8 cellular contexts compared by ENCODE assay signal in genomic region chr2:235577404-235578330, GRCh38.
DNase-seq lines count a peak whose midpoint lies in the region; TF ChIP-seq lines count a peak whose summit lies in the region.
"Had no signal": no experiment of that assay in that cellular context is flagged by ENCODE, and none has a peak within 500 bp of the region (broad histone marks: within the 10 kb centered on the region; RNA-seq: fewer than 3 reads in every experiment).

No MANE protein-coding gene starts in this region.

- no peak for TF ChIP-seq CTCF in endodermal cell (conservative IDR thresholded peaks at IDR 0.05)

- peaks cover 3% of the 10 kb centered on the region for H3K36me3 Mint-ChIP-seq in endodermal cell (ENCODE audit: low read depth)
- no peaks in the 10 kb centered on the region for H3K36me3 Mint-ChIP-seq in activated T-helper 1 cell treated with anti-CD3 and anti-CD28 coated beads, Interleukin-12 subunit alpha, Interleukin-12 subunit beta, Interleukin-2, Interleukin-4 antibody, amounts not matched to agents 30 ng/mL and 10 ng/mL and 1 ng/mL, durations not matched to agents 14 hours and 24 hours and 36 hours (ENCODE audit: low read depth)

- intact Hi-C loops in activated T-helper 1 cell treated with anti-CD3 and anti-CD28 coated beads, Interleukin-12 subunit alpha, Interleukin-12 subunit beta, Interleukin-2, Interleukin-4 antibody, amounts not matched to agents 30 ng/mL and 10 ng/mL and 1 ng/mL, durations not matched to agents 14 hours and 24 hours and 36 hours (cut with micrococcal nuclease): no loop called here

- 78 to 84% methylated on average over 25 to 28 of the region's 28 CpGs for WGBS in endodermal cell (ENCODE audit: insufficient coverage in 1 of 2, insufficient read length in 1 of 2), 2 experiments
- 71 to 80% methylated on average over 24 to 25 of the region's 28 CpGs for WGBS in mesodermal cell (ENCODE audit: insufficient coverage in 2 of 2), 2 experiments

- H3K4me3 Mint-ChIP-seq in endodermal cell: no peak overlapping the region
- no peak overlapping the region for H3K4me3 Mint-ChIP-seq in activated T-helper 1 cell treated with anti-CD3 and anti-CD28 coated beads, Interleukin-12 subunit alpha, Interleukin-12 subunit beta, Interleukin-2, Interleukin-4 antibody, amounts not matched to agents 30 ng/mL and 10 ng/mL and 1 ng/mL, durations not matched to agents 14 hours and 24 hours and 36 hours

- H3K4me1 ChIP-seq in endodermal cell (ENCODE audit: control insufficient read depth, insufficient read depth, low read length) (peaks cover 6% of the 10 kb centered on the region), mesodermal cell (ENCODE audit: control insufficient read depth, insufficient read depth, low read length, poor library complexity, severe bottlenecking) (peaks cover 32% of the 10 kb centered on the region)

- no peak overlapping the region for H3K27ac Mint-ChIP-seq in endodermal cell
- no peak overlapping the region for H3K27ac Mint-ChIP-seq in activated T-helper 1 cell treated with anti-CD3 and anti-CD28 coated beads, Interleukin-12 subunit alpha, Interleukin-12 subunit beta, Interleukin-2, Interleukin-4 antibody, amounts not matched to agents 30 ng/mL and 10 ng/mL and 1 ng/mL, durations not matched to agents 14 hours and 24 hours and 36 hours

- H3K9me3 ChIP-seq in endodermal cell (ENCODE audit: control insufficient read depth, low read length) (no peaks in the 10 kb centered on the region), mesodermal cell (ENCODE audit: control insufficient read depth, low read length) (no peaks in the 10 kb centered on the region)

- H3K4me3 ChIP-seq in endodermal cell (ENCODE audit: low read length) (no peak overlapping the region), mesodermal cell (ENCODE audit: extremely low read depth, insufficient read depth, low read length, poor library complexity, severe bottlenecking) (no peak overlapping the region)

- no peaks in the 10 kb centered on the region for H3K9me3 Mint-ChIP-seq in endodermal cell
- no peaks in the 10 kb centered on the region for H3K9me3 Mint-ChIP-seq in activated T-helper 1 cell treated with anti-CD3 and anti-CD28 coated beads, Interleukin-12 subunit alpha, Interleukin-12 subunit beta, Interleukin-2, Interleukin-4 antibody, amounts not matched to agents 30 ng/mL and 10 ng/mL and 1 ng/mL, durations not matched to agents 14 hours and 24 hours and 36 hours

- peaks cover 29% of the 10 kb centered on the region for H3K4me1 Mint-ChIP-seq in endodermal cell
- H3K4me1 Mint-ChIP-seq in activated T-helper 1 cell treated with anti-CD3 and anti-CD28 coated beads, Interleukin-12 subunit alpha, Interleukin-12 subunit beta, Interleukin-2, Interleukin-4 antibody, amounts not matched to agents 30 ng/mL and 10 ng/mL and 1 ng/mL, durations not matched to agents 14 hours and 24 hours and 36 hours (ENCODE audit: low read depth): no peaks in the 10 kb centered on the region

- H3K9ac ChIP-seq in endodermal cell (ENCODE audit: extremely low read depth, low read length, poor library complexity, severe bottlenecking): no peak overlapping the region

- H3K27me3 Mint-ChIP-seq in endodermal cell (ENCODE audit: insufficient read depth): no peaks in the 10 kb centered on the region
- H3K27me3 Mint-ChIP-seq in activated T-helper 1 cell treated with anti-CD3 and anti-CD28 coated beads, Interleukin-12 subunit alpha, Interleukin-12 subunit beta, Interleukin-2, Interleukin-4 antibody, amounts not matched to agents 30 ng/mL and 10 ng/mL and 1 ng/mL, durations not matched to agents 14 hours and 24 hours and 36 hours (ENCODE audit: insufficient read depth): no peaks in the 10 kb centered on the region

- H3K36me3 ChIP-seq in endodermal cell (ENCODE audit: control insufficient read depth, insufficient read depth, low read length) (no peaks in the 10 kb centered on the region), mesodermal cell (ENCODE audit: control insufficient read depth, insufficient read depth, low read length) (no peaks in the 10 kb centered on the region)
- H3K36me3 ChIP-seq: WERI-Rb-1 had no signal

- no peaks in the 10 kb centered on the region for H3K27me3 ChIP-seq in endodermal cell (ENCODE audit: control insufficient read depth, insufficient read depth, low read length, poor library complexity, severe bottlenecking)

- DNase-seq in NCI-H2171 treated with DMSO at 0.1 percent for 48 hours (lab: John Stamatoyannopoulos, UW) (peak; percentile 63), endodermal cell (no peak), superior temporal gyrus (ENCODE audit: extremely low spot score) (peak; percentile 90), GM19240 (ENCODE audit: insufficient read length, low spot score) (no peak), EL (no peak)
- DNase-seq in activated T-helper 1 cell treated with anti-CD3 and anti-CD28 coated beads, Interleukin-12 subunit alpha, Interleukin-12 subunit beta, Interleukin-2, Interleukin-4 antibody, amounts not matched to agents 30 ng/mL and 10 ng/mL and 1 ng/mL, durations not matched to agents 14 hours and 24 hours and 36 hours (ENCODE audit: low spot score): no peak
- DNase-seq: WERI-Rb-1 had no signal

- peak overlapping the region; percentile 79 for H3K27ac ChIP-seq in endodermal cell (ENCODE audit: low read depth, low read length)
- peak overlapping the region; percentile 68 for H3K27ac ChIP-seq in mesodermal cell (ENCODE audit: low read depth, low read length, severe bottlenecking)
- H3K27ac ChIP-seq: WERI-Rb-1 had no signal

Comparison
In these comparisons a context has a peak if more than half of its experiments do, and no peak if none do; other contexts are left out.
1. DNase-seq: peak in NCI-H2171 treated with DMSO at 0.1 percent for 48 hours (single experiment) and superior temporal gyrus (single experiment); none in endodermal cell (single experiment), GM19240 (single experiment), activated T-helper 1 cell treated with anti-CD3 and anti-CD28 coated beads, Interleukin-12 subunit alpha, Interleukin-12 subunit beta, Interleukin-2, Interleukin-4 antibody, amounts not matched to agents 30 ng/mL and 10 ng/mL and 1 ng/mL, durations not matched to agents 14 hours and 24 hours and 36 hours (single experiment) and EL (single experiment).